In genomic region chr14:50001146-50001998, GRCh38 we compare ENCODE assay signal across 8 cellular contexts.
DNase-seq lines count a peak whose midpoint lies in the region; ATAC-seq and TF ChIP-seq lines count a peak whose summit lies in the region.

No MANE protein-coding gene starts in this region.

- POLR2A ChIA-PET in PC-9 (lab: Charles Lee; ENCODE audit: unreplicated experiment) = interaction anchor here (0.5 to 1.2 kb wide), 6 partner anchors 29 to 139 kb away, joined by 3 to 14 read pairs (median 8); no protein-coding TSS in a partner anchor

- H3K36me3 ChIP-seq in PC-9 (ENCODE audit: low read depth) (no peaks in the 10 kb centered on the region), spleen (no peaks in the 10 kb centered on the region)

- H4K20me1 ChIP-seq in PC-9 (ENCODE audit: insufficient read depth) = no peaks in the 10 kb centered on the region

- BruUV-seq in PC-9 (replicated peaks; lab: Mats Ljungman, UMichigan) = TSS peak; percentile 34

- H3K9me2 ChIP-seq in PC-9 (ENCODE audit: insufficient read depth) = no peaks in the 10 kb centered on the region

- no peak for TF ChIP-seq CTCF in PC-9 (conservative IDR thresholded peaks at IDR 0.05)
- no peak for TF ChIP-seq CTCF in spleen (IDR thresholded peaks at IDR 0.05 in 8 of 11, conservative IDR thresholded peaks at IDR 0.05 in 3 of 11)

- H3K9me3 ChIP-seq in PC-9 (ENCODE audit: insufficient read depth, low read depth) (no peaks in the 10 kb centered on the region), spleen (no peaks in the 10 kb centered on the region)

- H3K4me3 ChIP-seq in PC-9 (peak overlapping the region; percentile 63), spleen (peak overlapping the region in 2 of 8 donors; percentile 17 to 70)

- peak; percentile 65 for TF ChIP-seq POLR2A in GM10847 (IDR thresholded peaks at IDR 0.05; ENCODE audit: extremely low read depth, insufficient read length)
- TF ChIP-seq POLR2A in spleen (IDR thresholded peaks at IDR 0.05) = no peak

- H3K4me1 ChIP-seq in PC-9 (replicated peaks; ENCODE audit: insufficient read depth) (peaks cover 74% of the 10 kb centered on the region), spleen (peaks cover 46 to 73% (median 67%) of the 10 kb centered on the region in 6 donors)

- intact Hi-C loops in PC-9 (cut with micrococcal nuclease; ENCODE audit: unreplicated experiment) = loop anchor here (1.0 to 5.0 kb wide), 10 partner anchors 26 to 531 kb away; partner anchors contain the start of genes ARF6 and MAP4K5
- intact Hi-C loops in left cardiac atrium (cut with DNase I) = loop anchor here in 1 of 2 donors (5.0 kb wide), 1 partner anchor 109 kb away; the partner anchor contains the start of gene ARF6
- intact Hi-C loops in spleen (cut with DNase I; ENCODE audit: low total_unique reads) = loop anchor here (10.0 kb wide), 1 partner anchor 117 kb away; no protein-coding TSS in a partner anchor

- peak; percentile 85 to 88 for DNase-seq in PC-9
- DNase-seq in activated effector memory CD4-positive, alpha-beta T cell treated with anti-CD3 and anti-CD28 coated beads, Interleukin-2, amount 50 U/mL, for 16 hours = peak; percentile 88
- peak; percentile 45 for DNase-seq in left cardiac atrium
- DNase-seq in spleen = peak; percentile 89
- no peak for DNase-seq in central memory CD4-positive, alpha-beta T cell
- DNase-seq in NCI-H2081 treated with DMSO at 0.1 percent for 48 hours (lab: John Stamatoyannopoulos, UW) = no peak

- CTCF ChIA-PET in PC-9 (lab: Charles Lee) = interaction anchor here (0.6 to 1.7 kb wide), 6 partner anchors 29 to 138 kb away, joined by 3 to 5 read pairs (median 3); no protein-coding TSS in a partner anchor

- peak overlapping the region; percentile 96 for H3K4me2 ChIP-seq in PC-9

- ATAC-seq in HG02852 (IDR thresholded peaks at IDR 0.05; ENCODE audit: unreplicated experiment) = peak; percentile 18
- peak; percentile 3 to 14 for ATAC-seq in left cardiac atrium

- H3K27me3 ChIP-seq in PC-9 (ENCODE audit: insufficient read depth, low read depth) = no peaks in the 10 kb centered on the region
- H3K27me3 ChIP-seq in spleen (replicated peaks in 1 of 7) = no peaks in the 10 kb centered on the region

- H3K27ac ChIP-seq in PC-9 (peak overlapping the region; percentile 95), spleen (peak overlapping the region; percentile 74 to 96 (median 91))

- H2AFZ ChIP-seq in PC-9 = no peak overlapping the region

- H3F3A ChIP-seq in PC-9 (ENCODE audit: insufficient read depth, low read depth) = peaks cover 48% of the 10 kb centered on the region

- H3K79me2 ChIP-seq in PC-9 (ENCODE audit: low read depth) = peaks cover 18% of the 10 kb centered on the region

- WGBS in spleen, 5 donors = 41 to 53% (median 42%) methylated on average over 20 to 23 of the region's 23 CpGs

Comparison
In these comparisons a context has a peak if more than half of its experiments do, and no peak if none do; other contexts are left out.
1. DNase-seq: peak in PC-9 (2 of 2), activated effector memory CD4-positive, alpha-beta T cell treated with anti-CD3 and anti-CD28 coated beads, Interleukin-2, amount 50 U/mL, for 16 hours (single experiment), left cardiac atrium (single experiment) and spleen (single experiment); none in central memory CD4-positive, alpha-beta T cell (single experiment) and NCI-H2081 treated with DMSO at 0.1 percent for 48 hours (single experiment).